26 cellular contexts compared by ENCODE assay signal in genomic region chr22:37884420-37884819, GRCh38. TPM values are rescaled to one million over a fixed set of nuclear protein-coding genes. Genes with fewer than 3 reads are reported as not detected.
DNase-seq lines count a peak whose midpoint lies in the region; ATAC-seq, FAIRE-seq and TF ChIP-seq lines count a peak whose summit lies in the region.
"Had no signal": no experiment of that assay in that cellular context is flagged by ENCODE, and none has a peak within 500 bp of the region (broad histone marks: within the 10 kb centered on the region; RNA-seq: fewer than 3 reads in every experiment).

No MANE protein-coding gene starts in this region.

- H3K27me3 ChIP-seq in GM23248 (replicated peaks; ENCODE audit: insufficient read depth) (no peaks in the 10 kb centered on the region), astrocyte (ENCODE audit: insufficient read depth, low read length) (no peaks in the 10 kb centered on the region), gastroesophageal sphincter (no peaks in the 10 kb centered on the region), HepG2 (ENCODE audit: control insufficient read depth in 1 of 2, insufficient read depth in 2 of 2, low read length in 2 of 2) (no peaks in the 10 kb centered on the region), ovary (no peaks in the 10 kb centered on the region), lower lobe of right lung (ENCODE audit: low read depth) (no peaks in the 10 kb centered on the region)
- H3K27me3 ChIP-seq: pancreas, Peyer's patch, tibial nerve had no signal

- DNase-seq in GM23248 (peak; percentile 66), astrocyte (ENCODE audit: low read depth) (no peak), superior temporal gyrus (ENCODE audit: extremely low spot score) (peak; percentile 23), HepG2 (ENCODE audit: low spot score) (no peak), ovary (no peak), lower lobe of right lung (no peak)
- DNase-seq: activated CD4-positive, alpha-beta memory T cell treated with anti-CD3 and anti-CD28 coated beads for 36 hours; activated CD4-positive, CD25-positive, alpha-beta regulatory T cell; activated naive CD4-positive, alpha-beta T cell treated with anti-CD3 and anti-CD28 coated beads, Interleukin-2, amount 50 U/mL, for 16 hours; CD4-positive, alpha-beta memory T cell; endodermal cell; H7; hypothalamus; islet precursor cell; Karpas-422; NCI-H1930; NCI-H2227 treated with DMSO at 0.1 percent for 48 hours; pancreas; Peyer's patch; T-helper 9 cell had no signal

- no peak for TF ChIP-seq RAD21 in HepG2 (CRISPR knock-in tag; IDR thresholded peaks at IDR 0.05)

- FAIRE-seq in astrocyte (lab: Jason Lieb, UNC) (no peak), HepG2 (lab: Jason Lieb, UNC) (no peak)
- FAIRE-seq: colon, HTR-8/SVneo, pancreas had no signal

- H3K79me2 ChIP-seq in GM23248 (ENCODE audit: insufficient read depth) (peaks cover 56% of the 10 kb centered on the region), astrocyte (ENCODE audit: insufficient read depth, low read length) (peaks cover 50% of the 10 kb centered on the region), HepG2 (ENCODE audit: insufficient read depth, low read length) (no peaks in the 10 kb centered on the region)

- H3K9me2 ChIP-seq in GM23248 (ENCODE audit: insufficient read depth), result no peaks in the 10 kb centered on the region

- intact Hi-C loops in HepG2 (cut with micrococcal nuclease; ENCODE audit: unreplicated experiment), result no loop called here
- intact Hi-C loops in ovary (cut with DNase I), result no loop called here
- intact Hi-C loops in lower lobe of right lung (cut with DNase I), result no loop called here

- H3K9me3 ChIP-seq in GM23248 (ENCODE audit: low read depth), result no peaks in the 10 kb centered on the region
- no peaks in the 10 kb centered on the region for H3K9me3 ChIP-seq in astrocyte (ENCODE audit: insufficient read depth, low read depth, low read length)
- H3K9me3 ChIP-seq in gastroesophageal sphincter, result no peaks in the 10 kb centered on the region
- H3K9me3 ChIP-seq in HepG2 (ENCODE audit: low read length), result no peaks in the 10 kb centered on the region
- H3K9me3 ChIP-seq in ovary, result no peaks in the 10 kb centered on the region
- H3K9me3 ChIP-seq in lower lobe of right lung, result no peaks in the 10 kb centered on the region
- H3K9me3 ChIP-seq: pancreas, Peyer's patch, tibial nerve had no signal

- peaks cover 34% of the 10 kb centered on the region for H3K4me1 ChIP-seq in GM23248 (ENCODE audit: insufficient read depth)
- peaks cover 16% of the 10 kb centered on the region for H3K4me1 ChIP-seq in astrocyte (ENCODE audit: insufficient read depth, low read length)
- H3K4me1 ChIP-seq in gastroesophageal sphincter, result peaks cover 0 to 63% (median 9%) of the 10 kb centered on the region in 3 donors
- no peaks in the 10 kb centered on the region for H3K4me1 ChIP-seq in HepG2 (ENCODE audit: insufficient read depth, low read length)
- no peaks in the 10 kb centered on the region for H3K4me1 ChIP-seq in ovary (ENCODE audit: insufficient read depth)
- peaks cover 14% of the 10 kb centered on the region for H3K4me1 ChIP-seq in lower lobe of right lung
- H3K4me1 ChIP-seq: pancreas, Peyer's patch had no signal

- no TSS peak for BruUV-seq in HepG2 (replicated peaks; lab: Mats Ljungman, UMichigan)

- no peak overlapping the region for H2AFZ ChIP-seq in GM23248
- H2AFZ ChIP-seq in astrocyte (ENCODE audit: low read depth, low read length), result no peak overlapping the region
- no peak overlapping the region for H2AFZ ChIP-seq in HepG2 (ENCODE audit: low read length)

- peaks cover 35% of the 10 kb centered on the region for H3F3A ChIP-seq in GM23248 (ENCODE audit: insufficient read depth)

- H3K36me3 ChIP-seq in GM23248 (ENCODE audit: low read depth), result peaks cover 36% of the 10 kb centered on the region
- peaks cover 26% of the 10 kb centered on the region for H3K36me3 ChIP-seq in astrocyte (ENCODE audit: insufficient read depth, low read length)
- H3K36me3 ChIP-seq in gastroesophageal sphincter, result peaks cover 0 to 77% of the 10 kb centered on the region in 2 donors
- H3K36me3 ChIP-seq in HepG2 (replicated peaks in 1 of 2; ENCODE audit: control insufficient read depth in 1 of 2, insufficient read depth in 2 of 2, low read length in 2 of 2), result peaks cover 21 to 75% of the 10 kb centered on the region in 2 experiments
- no peaks in the 10 kb centered on the region for H3K36me3 ChIP-seq in ovary
- peaks cover 94% of the 10 kb centered on the region for H3K36me3 ChIP-seq in lower lobe of right lung

- 15% methylated on average over 6 of the region's 6 CpGs for WGBS in GM23248 (ENCODE audit: low coverage in 1 of 2, low lambda C conversion rate in 2 of 2, missing lambda C conversion rate in 2 of 2), 2 experiments
- WGBS in gastroesophageal sphincter (ENCODE audit: low coverage in 1 of 2), 2 donors, result 22 to 33% methylated on average over 6 of the region's 6 CpGs
- WGBS in HepG2 (ENCODE audit: low lambda C conversion rate), result 98% methylated on average over 6 of the region's 6 CpGs
- WGBS in ovary, 3 donors, result 14 to 16% (median 16%) methylated on average over 6 of the region's 6 CpGs

- peak overlapping the region; percentile 34 for H3K4me3 Mint-ChIP-seq in astrocyte (ENCODE audit: unreplicated experiment)
- H3K4me3 Mint-ChIP-seq: activated CD4-positive, alpha-beta memory T cell treated with anti-CD3 and anti-CD28 coated beads for 36 hours; CD4-positive, alpha-beta memory T cell; endodermal cell; stimulated activated memory B cell treated with anti-CD40 and anti-IgM and Interleukin-4, amounts not matched to agents 10 μg/mL and 1 μg/mL and 100 μg/mL, for 72 hours had no signal

- no peak for TF ChIP-seq EP300 in gastroesophageal sphincter (IDR thresholded peaks at IDR 0.05)
- no peak for TF ChIP-seq EP300 in HepG2 (IDR thresholded peaks at IDR 0.05; ENCODE audit: low read depth in 2 of 2, low read length in 2 of 2)
- TF ChIP-seq EP300 in HepG2 (CRISPR knock-in tag; IDR thresholded peaks at IDR 0.05; ENCODE audit: borderline replicate concordance), result no peak
- TF ChIP-seq EP300 in ovary (IDR thresholded peaks at IDR 0.05), result no peak

- in situ Hi-C loops in GM23248 (cut with MboI) (no loop called here), HepG2 (cut with HindIII; ENCODE audit: extremely low pct_ligation_motif_present, low pct_unique_long_range_greater_than_20kb) (no loop called here)

- H3K9me3 Mint-ChIP-seq in astrocyte (ENCODE audit: unreplicated experiment), result no peaks in the 10 kb centered on the region
- H3K9me3 Mint-ChIP-seq: activated CD4-positive, alpha-beta memory T cell treated with anti-CD3 and anti-CD28 coated beads for 36 hours; CD4-positive, alpha-beta memory T cell; endodermal cell; stimulated activated memory B cell treated with anti-CD40 and anti-IgM and Interleukin-4, amounts not matched to agents 10 μg/mL and 1 μg/mL and 100 μg/mL, for 72 hours had no signal

- H3K27ac Mint-ChIP-seq in astrocyte (ENCODE audit: unreplicated experiment), result no peak overlapping the region
- H3K27ac Mint-ChIP-seq: activated CD4-positive, alpha-beta memory T cell treated with anti-CD3 and anti-CD28 coated beads for 36 hours; endodermal cell; stimulated activated memory B cell treated with anti-CD40 and anti-IgM and Interleukin-4, amounts not matched to agents 10 μg/mL and 1 μg/mL and 100 μg/mL, for 72 hours had no signal

- H3K4me3 ChIP-seq in GM23248, result 0 out of 2 replicates have a peak overlapping the region, but pooled peaks have one; percentile 0
- H3K4me3 ChIP-seq in astrocyte (ENCODE audit: insufficient read depth, low read depth, low read length), result no peak overlapping the region
- no peak overlapping the region for H3K4me3 ChIP-seq in gastroesophageal sphincter
- no peak overlapping the region for H3K4me3 ChIP-seq in HepG2 (replicated peaks in 1 of 3; ENCODE audit: insufficient read depth in 1 of 3, low read depth in 2 of 3, low read length in 3 of 3)
- H3K4me3 ChIP-seq in ovary, result no peak overlapping the region
- no peak overlapping the region for H3K4me3 ChIP-seq in lower lobe of right lung
- H3K4me3 ChIP-seq: pancreas, Peyer's patch, tibial nerve had no signal

- H4K20me1 ChIP-seq in GM23248 (ENCODE audit: insufficient read depth), result no peaks in the 10 kb centered on the region
- peaks cover 48% of the 10 kb centered on the region for H4K20me1 ChIP-seq in astrocyte (ENCODE audit: insufficient read depth, low read length)
- H4K20me1 ChIP-seq in HepG2 (ENCODE audit: insufficient read depth, low read length), result no peaks in the 10 kb centered on the region

- no peaks in the 10 kb centered on the region for H3K27me3 Mint-ChIP-seq in astrocyte (ENCODE audit: low read depth, unreplicated experiment)
- H3K27me3 Mint-ChIP-seq: activated CD4-positive, alpha-beta memory T cell treated with anti-CD3 and anti-CD28 coated beads for 36 hours; CD4-positive, alpha-beta memory T cell; stimulated activated memory B cell treated with anti-CD40 and anti-IgM and Interleukin-4, amounts not matched to agents 10 μg/mL and 1 μg/mL and 100 μg/mL, for 72 hours had no signal

- no peak for TF ChIP-seq CTCF in astrocyte (IDR thresholded peaks at IDR 0.05; ENCODE audit: insufficient read depth, low read depth, low read length)
- no peak for TF ChIP-seq CTCF in gastroesophageal sphincter (IDR thresholded peaks at IDR 0.05)
- no peak for TF ChIP-seq CTCF in HepG2 (CRISPR knock-in tag; IDR thresholded peaks at IDR 0.05)
- TF ChIP-seq CTCF in ovary (IDR thresholded peaks at IDR 0.05), result no peak
- no peak for TF ChIP-seq CTCF in lower lobe of right lung (IDR thresholded peaks at IDR 0.05)

- ATAC-seq in gastroesophageal sphincter (no peak), GM21390 (IDR thresholded peaks at IDR 0.05; ENCODE audit: unreplicated experiment) (no peak), HepG2 (no peak), lower lobe of right lung (no peak)
- ATAC-seq: pancreas; stimulated activated memory B cell treated with anti-CD40 and anti-IgM and Interleukin-4, amounts not matched to agents 10 μg/mL and 1 μg/mL and 100 μg/mL, for 72 hours had no signal

- peaks cover 18% of the 10 kb centered on the region for H3K36me3 Mint-ChIP-seq in astrocyte (ENCODE audit: low read depth, unreplicated experiment)

- H3K27ac ChIP-seq in GM23248 (peak overlapping the region; percentile 47), astrocyte (ENCODE audit: low read depth, low read length) (no peak overlapping the region), gastroesophageal sphincter (peak overlapping the region in 3 of 4 donors; percentile 8 to 79 (median 76)), HepG2 (ENCODE audit: extremely low read length, insufficient read depth, low read length) (no peak overlapping the region), ovary (no peak overlapping the region), lower lobe of right lung (no peak overlapping the region)
- H3K27ac ChIP-seq: pancreas, Peyer's patch, tibial nerve had no signal

- CTCF ChIA-PET in HepG2 (lab: Yijun Ruan, JAX; ENCODE audit: low intra/inter-chr PET ratio, low total read pairs), result no interaction called here

- H3K9ac ChIP-seq in GM23248 (peak overlapping the region; percentile 4; the same call in 1 of the 2 replicates), astrocyte (ENCODE audit: low read length) (no peak overlapping the region), HepG2 (ENCODE audit: insufficient read depth, low read depth, low read length) (no peak overlapping the region)

- H3K4me1 Mint-ChIP-seq in astrocyte (ENCODE audit: low read depth, unreplicated experiment), result peaks cover 20% of the 10 kb centered on the region
- H3K4me1 Mint-ChIP-seq: endodermal cell had no signal

- no peak for TF ChIP-seq POLR2A in gastroesophageal sphincter (IDR thresholded peaks at IDR 0.05)
- TF ChIP-seq POLR2A in HepG2 (IDR thresholded peaks at IDR 0.05; ENCODE audit: insufficient read depth in 1 of 2, low read depth in 2 of 2, low read length in 2 of 2), result no peak
- TF ChIP-seq POLR2A in ovary (IDR thresholded peaks at IDR 0.05), result no peak

- POLR2A ChIA-PET in HepG2 (lab: Yijun Ruan, JAX), result interaction anchor here (0.7 kb wide), 1 partner anchor 40 kb away, joined by 5 read pairs; no protein-coding TSS in a partner anchor

- H3K4me2 ChIP-seq in GM23248 (ENCODE audit: unreplicated experiment), result peak overlapping the region; percentile 33
- H3K4me2 ChIP-seq in astrocyte (ENCODE audit: low read length), result no peak overlapping the region
- H3K4me2 ChIP-seq in HepG2 (ENCODE audit: low read depth, low read length), result no peak overlapping the region

RNA-seq across cellular contexts. Expression of gene MICALL1, which starts 21.7 kb away (rescaled TPM):
- total RNA-seq in GM23248 (2014; rRNA removed; shearing (Covaris generic)), result 41.4 and 46.0 TPM in 2 replicates
- 7.5 and 8.0 TPM in 2 replicates for polyA plus RNA-seq in GM23248 (2016; fragmentation: Nextera tagmentation; extraction: Ambion mirVana)
- 124 and 131 TPM in 2 replicates for total RNA-seq in astrocyte
- total RNA-seq in gastroesophageal sphincter, result 100 to 1,000 TPM in 1 of 4 donors, 10 to 100 TPM in 3; 46.9 to 132 (median 48.1) TPM
- 10.2 and 10.6 TPM in 2 replicates for total RNA-seq in HepG2 (2016; rRNA removed; fragmentation: Illumina TruSeq; extraction: Trizol)
- total RNA-seq in HepG2 (2016; cell fraction: cytosol; rRNA removed; fragmentation: Illumina TruSeq; extraction: Trizol; ENCODE audit: low read depth), result 3.4 and 3.8 TPM in 2 replicates
- 9.0 and 10.7 TPM in 2 replicates for total RNA-seq in HepG2 (2016; cell fraction: insoluble cytoplasmic fraction; rRNA removed; fragmentation: Illumina TruSeq; extraction: Trizol)
- 13.1 and 14.5 TPM in 2 replicates for total RNA-seq in HepG2 (2016; cell fraction: membrane; rRNA removed; fragmentation: Illumina TruSeq; extraction: Trizol)
- total RNA-seq in HepG2 (2016; cell fraction: nucleus; rRNA removed; fragmentation: Illumina TruSeq; extraction: Trizol), result 7.8 and 8.7 TPM in 2 replicates
- polyA plus RNA-seq in HepG2 (2011; rRNA removed), result 7.6 and 10.2 TPM in 2 replicates
- polyA plus RNA-seq in HepG2 (2011; cell fraction: cytosol; rRNA removed), result 6.7 and 7.5 TPM in 2 replicates
- 20.3 and 21.4 TPM in 2 replicates for polyA plus RNA-seq in HepG2 (2011; cell fraction: nucleus; rRNA removed)
- 6.6 and 10.9 TPM in 2 replicates for polyA plus RNA-seq in HepG2 (2012)
- polyA plus RNA-seq in HepG2 (2016; cell fraction: cytosol; fragmentation: Illumina TruSeq; extraction: Trizol; ENCODE audit: low read depth), result 4.2 and 4.5 TPM in 2 replicates
- polyA plus RNA-seq in HepG2 (2016; cell fraction: insoluble cytoplasmic fraction; fragmentation: Illumina TruSeq; extraction: Trizol; ENCODE audit: low read depth), result 11.5 and 15.1 TPM in 2 replicates
- 12.2 and 15.3 TPM in 2 replicates for polyA plus RNA-seq in HepG2 (2016; cell fraction: membrane; fragmentation: Illumina TruSeq; extraction: Trizol; ENCODE audit: low read depth)
- 14.0 and 21.3 TPM in 2 replicates for polyA plus RNA-seq in HepG2 (2016; cell fraction: nucleus; fragmentation: Illumina TruSeq; extraction: Trizol; ENCODE audit: insufficient read depth, low read depth)
- 20.1 and 35.6 TPM in 2 replicates for polyA minus RNA-seq in HepG2 (2011; rRNA and poly(A)+ RNA removed; ENCODE audit: low replicate concordance)
- 11.8 and 17.0 TPM in 2 replicates for polyA minus RNA-seq in HepG2 (2011; cell fraction: cytosol; rRNA and poly(A)+ RNA removed)
- 8.9 and 10.7 TPM in 2 replicates for polyA minus RNA-seq in HepG2 (2011; cell fraction: nucleus; rRNA and poly(A)+ RNA removed)
- 10 to 100 TPM in 6 of 7 donors, 1 to 10 TPM in 1; 6.2 to 30.0 (median 23.3) TPM for total RNA-seq in ovary
- 1 to 10 TPM; 7.9 to 9.0 TPM for polyA plus RNA-seq in ovary
- total RNA-seq in lower lobe of right lung, result 32.2 TPM

RNA-seq across cellular contexts. Expression of gene EIF3L, which starts 35.2 kb away (rescaled TPM):
- total RNA-seq in GM23248 (2014; rRNA removed; shearing (Covaris generic)), result 323 and 346 TPM in 2 replicates
- polyA plus RNA-seq in GM23248 (2016; fragmentation: Nextera tagmentation; extraction: Ambion mirVana) (201 and 206 TPM in 2 replicates), HepG2 (2011; rRNA removed) (731 and 793 TPM in 2 replicates), ovary (1,000 to 10,000 TPM in 1 of 2 donors, 100 to 1,000 TPM in 1; 725 to 1,289 TPM)
- total RNA-seq in astrocyte (294 and 323 TPM in 2 replicates), gastroesophageal sphincter (100 to 1,000 TPM; 336 to 538 (median 412) TPM), HepG2 (2016; rRNA removed; fragmentation: Illumina TruSeq; extraction: Trizol) (514 and 695 TPM in 2 replicates), ovary (1,000 to 10,000 TPM in 2 of 7 donors, 100 to 1,000 TPM in 5; 534 to 1,344 (median 896) TPM), lower lobe of right lung (385 TPM)
- total RNA-seq in HepG2 (2016; cell fraction: cytosol; rRNA removed; fragmentation: Illumina TruSeq; extraction: Trizol; ENCODE audit: low read depth), result 243 and 303 TPM in 2 replicates
- 490 and 695 TPM in 2 replicates for total RNA-seq in HepG2 (2016; cell fraction: insoluble cytoplasmic fraction; rRNA removed; fragmentation: Illumina TruSeq; extraction: Trizol)
- 762 and 870 TPM in 2 replicates for total RNA-seq in HepG2 (2016; cell fraction: membrane; rRNA removed; fragmentation: Illumina TruSeq; extraction: Trizol)
- total RNA-seq in HepG2 (2016; cell fraction: nucleus; rRNA removed; fragmentation: Illumina TruSeq; extraction: Trizol), result 260 and 289 TPM in 2 replicates
- 709 and 837 TPM in 2 replicates for polyA plus RNA-seq in HepG2 (2011; cell fraction: cytosol; rRNA removed)
- polyA plus RNA-seq in HepG2 (2011; cell fraction: nucleus; rRNA removed), result 198 TPM in 2 replicates
- 793 and 993 TPM in 2 replicates for polyA plus RNA-seq in HepG2 (2012)
- polyA plus RNA-seq in HepG2 (2016; cell fraction: cytosol; fragmentation: Illumina TruSeq; extraction: Trizol; ENCODE audit: low read depth), result 256 and 328 TPM in 2 replicates
- polyA plus RNA-seq in HepG2 (2016; cell fraction: insoluble cytoplasmic fraction; fragmentation: Illumina TruSeq; extraction: Trizol; ENCODE audit: low read depth), result 558 and 645 TPM in 2 replicates
- 640 and 832 TPM in 2 replicates for polyA plus RNA-seq in HepG2 (2016; cell fraction: membrane; fragmentation: Illumina TruSeq; extraction: Trizol; ENCODE audit: low read depth)
- 328 and 345 TPM in 2 replicates for polyA plus RNA-seq in HepG2 (2016; cell fraction: nucleus; fragmentation: Illumina TruSeq; extraction: Trizol; ENCODE audit: insufficient read depth, low read depth)
- polyA minus RNA-seq in HepG2 (2011; rRNA and poly(A)+ RNA removed; ENCODE audit: low replicate concordance), result 689 and 781 TPM in 2 replicates
- polyA minus RNA-seq in HepG2 (2011; cell fraction: cytosol; rRNA and poly(A)+ RNA removed), result 221 and 268 TPM in 2 replicates
- 133 and 175 TPM in 2 replicates for polyA minus RNA-seq in HepG2 (2011; cell fraction: nucleus; rRNA and poly(A)+ RNA removed)

RNA-seq across cellular contexts. Expression of gene ANKRD54, which starts 40.3 kb away (rescaled TPM):
- 31.0 and 58.0 TPM in 2 replicates for total RNA-seq in GM23248 (2014; rRNA removed; shearing (Covaris generic))
- polyA plus RNA-seq in GM23248 (2016; fragmentation: Nextera tagmentation; extraction: Ambion mirVana) (21.6 and 21.8 TPM in 2 replicates), HepG2 (2011; rRNA removed) (28.5 and 33.1 TPM in 2 replicates), ovary (10 to 100 TPM; 14.4 to 24.4 TPM)
- total RNA-seq in astrocyte (19.9 and 21.5 TPM in 2 replicates), gastroesophageal sphincter (10 to 100 TPM; 21.3 to 66.6 (median 40.9) TPM), HepG2 (2016; rRNA removed; fragmentation: Illumina TruSeq; extraction: Trizol) (31.9 and 33.6 TPM in 2 replicates), ovary (10 to 100 TPM; 28.5 to 48.6 (median 36.2) TPM), lower lobe of right lung (18.3 TPM)
- total RNA-seq in HepG2 (2016; cell fraction: cytosol; rRNA removed; fragmentation: Illumina TruSeq; extraction: Trizol; ENCODE audit: low read depth), result 14.6 and 15.2 TPM in 2 replicates
- total RNA-seq in HepG2 (2016; cell fraction: insoluble cytoplasmic fraction; rRNA removed; fragmentation: Illumina TruSeq; extraction: Trizol), result 27.3 and 32.7 TPM in 2 replicates
- total RNA-seq in HepG2 (2016; cell fraction: membrane; rRNA removed; fragmentation: Illumina TruSeq; extraction: Trizol), result 29.4 and 34.6 TPM in 2 replicates
- total RNA-seq in HepG2 (2016; cell fraction: nucleus; rRNA removed; fragmentation: Illumina TruSeq; extraction: Trizol), result 20.7 and 24.5 TPM in 2 replicates
- 17.8 and 30.6 TPM in 2 replicates for polyA plus RNA-seq in HepG2 (2011; cell fraction: cytosol; rRNA removed)
- polyA plus RNA-seq in HepG2 (2011; cell fraction: nucleus; rRNA removed), result 64.2 and 84.7 TPM in 2 replicates
- polyA plus RNA-seq in HepG2 (2012), result 14.5 and 14.8 TPM in 2 replicates
- polyA plus RNA-seq in HepG2 (2016; cell fraction: cytosol; fragmentation: Illumina TruSeq; extraction: Trizol; ENCODE audit: low read depth), result 12.7 and 16.5 TPM in 2 replicates
- 32.6 and 37.8 TPM in 2 replicates for polyA plus RNA-seq in HepG2 (2016; cell fraction: insoluble cytoplasmic fraction; fragmentation: Illumina TruSeq; extraction: Trizol; ENCODE audit: low read depth)
- 25.4 and 26.8 TPM in 2 replicates for polyA plus RNA-seq in HepG2 (2016; cell fraction: membrane; fragmentation: Illumina TruSeq; extraction: Trizol; ENCODE audit: low read depth)
- 46.2 and 51.6 TPM in 2 replicates for polyA plus RNA-seq in HepG2 (2016; cell fraction: nucleus; fragmentation: Illumina TruSeq; extraction: Trizol; ENCODE audit: insufficient read depth, low read depth)
- polyA minus RNA-seq in HepG2 (2011; rRNA and poly(A)+ RNA removed; ENCODE audit: low replicate concordance), result 44.8 and 54.2 TPM in 2 replicates
- polyA minus RNA-seq in HepG2 (2011; cell fraction: cytosol; rRNA and poly(A)+ RNA removed), result 12.0 and 15.7 TPM in 2 replicates
- 13.5 and 14.0 TPM in 2 replicates for polyA minus RNA-seq in HepG2 (2011; cell fraction: nucleus; rRNA and poly(A)+ RNA removed)

Comparison
In these comparisons a context has a peak if more than half of its experiments do, and no peak if none do; other contexts are left out.
1. DNase-seq: peak in GM23248 (single experiment) and superior temporal gyrus (single experiment); none in astrocyte (single experiment), HepG2 (single experiment), ovary (0 of 5) and lower lobe of right lung (single experiment).
2. H3K27ac ChIP-seq: peak in GM23248 (single experiment) and gastroesophageal sphincter (3 of 4); none in astrocyte (single experiment), HepG2 (single experiment), ovary (0 of 2) and lower lobe of right lung (single experiment).